In the genomic region with DNA sequence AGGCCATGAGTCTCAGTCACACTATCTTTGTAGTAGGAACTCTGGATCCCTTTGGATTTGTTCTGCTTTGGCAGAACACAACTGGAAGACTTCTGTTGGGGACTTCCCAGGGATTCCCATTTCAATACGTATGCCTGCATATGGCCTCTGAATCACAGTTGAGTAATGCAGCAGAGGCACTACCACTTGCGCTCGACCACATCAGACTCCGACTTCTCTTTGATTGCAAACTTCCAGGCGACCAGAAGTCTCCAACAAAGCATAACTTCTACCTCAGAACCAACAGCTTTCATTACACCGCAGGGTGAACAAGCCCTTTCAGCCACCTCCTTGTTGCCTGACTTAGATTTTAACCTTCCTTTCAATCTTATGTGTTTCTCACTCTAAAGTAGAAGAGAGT, we compare ENCODE assay signal across 1 cellular context.
TF ChIP-seq lines count a peak whose summit lies in the region.

No MANE protein-coding gene starts in this region.

TF ChIP-seq in IMR-90, 13 proteins besides CTCF, POLR2A, EP300 and RAD21 (continued from another document):
- TF ChIP-seq, protein P1, sequence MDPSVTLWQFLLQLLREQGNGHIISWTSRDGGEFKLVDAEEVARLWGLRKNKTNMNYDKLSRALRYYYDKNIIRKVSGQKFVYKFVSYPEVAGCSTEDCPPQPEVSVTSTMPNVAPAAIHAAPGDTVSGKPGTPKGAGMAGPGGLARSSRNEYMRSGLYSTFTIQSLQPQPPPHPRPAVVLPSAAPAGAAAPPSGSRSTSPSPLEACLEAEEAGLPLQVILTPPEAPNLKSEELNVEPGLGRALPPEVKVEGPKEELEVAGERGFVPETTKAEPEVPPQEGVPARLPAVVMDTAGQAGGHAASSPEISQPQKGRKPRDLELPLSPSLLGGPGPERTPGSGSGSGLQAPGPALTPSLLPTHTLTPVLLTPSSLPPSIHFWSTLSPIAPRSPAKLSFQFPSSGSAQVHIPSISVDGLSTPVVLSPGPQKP (IDR thresholded peaks at IDR 0.05; ENCODE audit: borderline replicate concordance, low read depth, low read length), result no peak
- TF ChIP-seq, protein P2, sequence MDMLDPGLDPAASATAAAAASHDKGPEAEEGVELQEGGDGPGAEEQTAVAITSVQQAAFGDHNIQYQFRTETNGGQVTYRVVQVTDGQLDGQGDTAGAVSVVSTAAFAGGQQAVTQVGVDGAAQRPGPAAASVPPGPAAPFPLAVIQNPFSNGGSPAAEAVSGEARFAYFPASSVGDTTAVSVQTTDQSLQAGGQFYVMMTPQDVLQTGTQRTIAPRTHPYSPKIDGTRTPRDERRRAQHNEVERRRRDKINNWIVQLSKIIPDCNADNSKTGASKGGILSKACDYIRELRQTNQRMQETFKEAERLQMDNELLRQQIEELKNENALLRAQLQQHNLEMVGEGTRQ (IDR thresholded peaks at IDR 0.05; ENCODE audit: low read depth, low read length), result no peak
- no peak for TF ChIP-seq CHD1 (IDR thresholded peaks at IDR 0.05; ENCODE audit: low read depth, low read length)
- TF ChIP-seq MAZ (IDR thresholded peaks at IDR 0.05; ENCODE audit: borderline replicate concordance, low read depth, low read length), result no peak
- TF ChIP-seq CEBPB (IDR thresholded peaks at IDR 0.05; ENCODE audit: low read depth, low read length), result no peak
- TF ChIP-seq RCOR1 (IDR thresholded peaks at IDR 0.05; ENCODE audit: insufficient replicate concordance, low read length), result no peak
- TF ChIP-seq RFX5 (IDR thresholded peaks at IDR 0.05; ENCODE audit: low read depth, low read length), result no peak
